Comparison of ENCODE assay signal across 16 cellular contexts in genomic region chr12:54356951-54357356, GRCh38. TPM values are rescaled to one million over a fixed set of nuclear protein-coding genes. Genes with fewer than 3 reads are reported as not detected.
A peak's percentile ranks its signal among the peaks of the same experiment; 100 is the strongest.
DNase-seq lines count a peak whose midpoint lies in the region; ATAC-seq and TF ChIP-seq lines count a peak whose summit lies in the region.
"Had no signal": no experiment of that assay in that cellular context is flagged by ENCODE, and none has a peak within 500 bp of the region (broad histone marks: within the 10 kb centered on the region; RNA-seq: fewer than 3 reads in every experiment).

No MANE protein-coding gene starts in this region.

- ATAC-seq in T-cell (replicated peaks in 1 of 4), result no peak
- ATAC-seq in lower lobe of right lung, result no peak
- no peak for ATAC-seq in GM21529 (IDR thresholded peaks at IDR 0.05; ENCODE audit: unreplicated experiment)
- ATAC-seq: stimulated activated naive CD8-positive, alpha-beta T cell treated with anti-CD3 and anti-CD28 coated beads, Interleukin-15, Interleukin-2, amounts not matched to agents 100 U/mL and 50 U/mL, for 24 hours had no signal

- no peaks in the 10 kb centered on the region for H4K20me1 ChIP-seq in mammary epithelial cell (ENCODE audit: insufficient read depth, low read length)

- H3K36me3 Mint-ChIP-seq in T-cell (no peaks in the 10 kb centered on the region), type B pancreatic cell (no peaks in the 10 kb centered on the region), Calu3 (ENCODE audit: insufficient read depth, unreplicated experiment) (peaks cover 4% of the 10 kb centered on the region)

- CTCF ChIA-PET in mammary epithelial cell (lab: Charles Lee; ENCODE audit: low non-redundant PET) (no interaction called here), T-cell (lab: Charles Lee) (interaction anchor here in 1 of 2 donors (1.5 kb wide), 1 partner anchor 12 kb away, joined by 3 read pairs; no protein-coding TSS in a partner anchor), Calu3 (lab: Charles Lee) (interaction anchor here (0.5 kb wide), 1 partner anchor 32 kb away, joined by 3 read pairs; the partner anchor contains the start of gene COPZ1)

- POLR2A ChIA-PET in T-cell (lab: Charles Lee), result no interaction called here

- no peak overlapping the region for H2AFZ ChIP-seq in mammary epithelial cell (ENCODE audit: low read depth, low read length)

- H3K4me3 ChIP-seq in breast epithelium (no peak overlapping the region), mammary epithelial cell (replicated peaks in 1 of 3; ENCODE audit: insufficient read depth in 1 of 3, low read depth in 2 of 3, low read length in 3 of 3) (no peak overlapping the region), lower lobe of right lung (no peak overlapping the region)

- peak overlapping the region; percentile 13 to 48 for H3K27ac Mint-ChIP-seq in T-cell
- peak overlapping the region; percentile 75 for H3K27ac Mint-ChIP-seq in type B pancreatic cell
- no peak overlapping the region for H3K27ac Mint-ChIP-seq in Calu3 (ENCODE audit: unreplicated experiment)

- H3K27me3 ChIP-seq in breast epithelium, result no peaks in the 10 kb centered on the region
- H3K27me3 ChIP-seq in mammary epithelial cell (ENCODE audit: insufficient read depth, low read length), result no peaks in the 10 kb centered on the region
- H3K27me3 ChIP-seq in lower lobe of right lung (ENCODE audit: low read depth), result no peaks in the 10 kb centered on the region

- 100% methylated on average over 4 of the region's 4 CpGs for WGBS in mammary epithelial cell (ENCODE audit: low coverage, missing lambda C conversion rate)

- in situ Hi-C loops in mammary epithelial cell (cut with MboI; ENCODE audit: low sequenced_read_pairs in 2 of 2), result loop anchor here (25.0 kb wide), 1 partner anchor 345 kb away; the partner anchor contains the start of genes HOXC8 (in 2 of the 2) and HOXC9 (in 2 of the 2)

- no peak overlapping the region for H3K4me2 ChIP-seq in mammary epithelial cell (ENCODE audit: insufficient read depth, low read depth, low read length)

- intact Hi-C loops in breast epithelium (cut with DNase I; ENCODE audit: low total_unique reads) (no loop called here), mammary epithelial cell (cut with micrococcal nuclease) (no loop called here), lower lobe of right lung (cut with DNase I) (no loop called here), Calu3 (cut with micrococcal nuclease; ENCODE audit: unreplicated experiment) (no loop called here)

- no peak overlapping the region for H3K4me3 Mint-ChIP-seq in T-cell
- no peak overlapping the region for H3K4me3 Mint-ChIP-seq in type B pancreatic cell
- H3K4me3 Mint-ChIP-seq in Calu3 (ENCODE audit: low read depth, unreplicated experiment), result no peak overlapping the region

- H3K9me3 ChIP-seq in breast epithelium, result no peaks in the 10 kb centered on the region
- no peaks in the 10 kb centered on the region for H3K9me3 ChIP-seq in mammary epithelial cell (replicated peaks; ENCODE audit: insufficient read depth, low read length)
- H3K9me3 ChIP-seq in lower lobe of right lung, result no peaks in the 10 kb centered on the region

- BruUV-seq in mammary epithelial cell (replicated peaks; lab: Mats Ljungman, UMichigan), result no TSS peak
- no TSS peak for BruUV-seq in Calu3 (replicated peaks; lab: Mats Ljungman, UMichigan)

- H3K4me1 Mint-ChIP-seq in T-cell (peaks cover 11 to 20% (median 13%) of the 10 kb centered on the region in 3 donors), type B pancreatic cell (ENCODE audit: unreplicated experiment) (peaks cover 55% of the 10 kb centered on the region), Calu3 (ENCODE audit: low read depth, unreplicated experiment) (peaks cover 8% of the 10 kb centered on the region)

- no peaks in the 10 kb centered on the region for H3K9me3 Mint-ChIP-seq in T-cell
- H3K9me3 Mint-ChIP-seq in type B pancreatic cell, result no peaks in the 10 kb centered on the region
- no peaks in the 10 kb centered on the region for H3K9me3 Mint-ChIP-seq in Calu3 (ENCODE audit: low read depth, unreplicated experiment)

- H3K4me1 ChIP-seq in breast epithelium (no peaks in the 10 kb centered on the region), mammary epithelial cell (ENCODE audit: insufficient read depth, low read length) (peaks cover 24% of the 10 kb centered on the region), lower lobe of right lung (peaks cover 42% of the 10 kb centered on the region)

- no peaks in the 10 kb centered on the region for H3K27me3 Mint-ChIP-seq in T-cell
- no peaks in the 10 kb centered on the region for H3K27me3 Mint-ChIP-seq in type B pancreatic cell
- no peaks in the 10 kb centered on the region for H3K27me3 Mint-ChIP-seq in Calu3 (ENCODE audit: unreplicated experiment)

- H3K27ac ChIP-seq in breast epithelium (peak overlapping the region; percentile 46 to 90), mammary epithelial cell (ENCODE audit: insufficient read depth, low read depth, low read length) (no peak overlapping the region), lower lobe of right lung (peak overlapping the region; percentile 1)

- H3K36me3 ChIP-seq in breast epithelium, result no peaks in the 10 kb centered on the region
- no peaks in the 10 kb centered on the region for H3K36me3 ChIP-seq in mammary epithelial cell (ENCODE audit: insufficient read depth, low read length)
- H3K36me3 ChIP-seq in lower lobe of right lung, result no peaks in the 10 kb centered on the region

- H3K9ac ChIP-seq in mammary epithelial cell (ENCODE audit: insufficient read depth, low read length), result no peak overlapping the region

- DNase-seq in breast epithelium (ENCODE audit: low spot score in 2 of 2) (no peak), mammary epithelial cell (no peak), T-cell (no peak), lower lobe of right lung (no peak), type B pancreatic cell (ENCODE audit: extremely low spot score, unreplicated experiment) (no peak), NCI-H2171 treated with DMSO at 0.1 percent for 48 hours (lab: John Stamatoyannopoulos, UW) (no peak), Calu3 (no peak)
- DNase-seq: AML-193; amygdala; hypothalamus; stimulated activated naive CD8-positive, alpha-beta T cell treated with anti-CD3 and anti-CD28 coated beads, Interleukin-15, Interleukin-2, amounts not matched to agents 100 U/mL and 50 U/mL, for 24 hours had no signal

- TF ChIP-seq POLR2A in breast epithelium (IDR thresholded peaks at IDR 0.05), result no peak

- H3K79me2 ChIP-seq in mammary epithelial cell (ENCODE audit: insufficient read depth, low read length), result no peaks in the 10 kb centered on the region

- TF ChIP-seq CTCF in breast epithelium (IDR thresholded peaks at IDR 0.05) (no peak), mammary epithelial cell (conservative IDR thresholded peaks at IDR 0.05 in 1 of 2, IDR thresholded peaks at IDR 0.05 in 1 of 2; ENCODE audit: extremely low read depth in 1 of 2, insufficient read depth in 1 of 2, low read depth in 1 of 2, low read length in 2 of 2) (no peak), lower lobe of right lung (IDR thresholded peaks at IDR 0.05) (no peak), type B pancreatic cell (conservative IDR thresholded peaks at IDR 0.05) (no peak), Calu3 (IDR thresholded peaks at IDR 0.05; ENCODE audit: unreplicated experiment) (no peak)

- dilution Hi-C loops in mammary epithelial cell (cut with HindIII; ENCODE audit: low sequenced_read_pairs), result loop anchor here (25.0 kb wide), 1 partner anchor 345 kb away; the partner anchor contains the start of genes HOXC8 and HOXC9

RNA-seq across cellular contexts. Expression of gene GPR84, which starts 7.3 kb away (rescaled TPM):
- total RNA-seq in breast epithelium (under 1 TPM in 1 of 3 donors, not detected in 2; 0.44 TPM), mammary epithelial cell (under 1 TPM; 0.17 to 0.33 TPM), T-cell (not detected), lower lobe of right lung (0.65 TPM), type B pancreatic cell (ENCODE audit: low replicate concordance) (not detected in 2 replicates), Calu3 (2022) (not detected in 2 replicates)
- 0.11 TPM for polyA plus RNA-seq in mammary epithelial cell
- not detected for polyA minus RNA-seq in mammary epithelial cell
- total RNA-seq: endothelial cell of umbilical vein, MCF 10A, myocyte had no signal
- polyA plus RNA-seq: endothelial cell of umbilical vein had no signal

RNA-seq across cellular contexts. Expression of gene ZNF385A, which starts 27.6 kb away (rescaled TPM):
- total RNA-seq in breast epithelium, result 10 to 100 TPM in 2 of 3 donors, 1 to 10 TPM in 1; 8.9 to 18.4 (median 10.5) TPM
- 100 to 1,000 TPM in 1 of 2 donors, 10 to 100 TPM in 1; 16.0 to 102 TPM for total RNA-seq in mammary epithelial cell
- 11.7 TPM for polyA plus RNA-seq in mammary epithelial cell
- 124 TPM for polyA minus RNA-seq in mammary epithelial cell
- total RNA-seq in T-cell, result 1 to 10 TPM in 4 of 5 donors, under 1 TPM in 1; 0.90 to 2.7 (median 1.2) TPM
- 28.3 TPM for total RNA-seq in lower lobe of right lung
- 29.5 and 47.3 TPM in 2 replicates for total RNA-seq in type B pancreatic cell (ENCODE audit: low replicate concordance)
- total RNA-seq in Calu3 (2022), result 9.1 and 9.5 TPM in 2 replicates

RNA-seq across cellular contexts. Expression of gene COPZ1, which starts 32.0 kb away (rescaled TPM):
- total RNA-seq in breast epithelium (100 to 1,000 TPM in 1 of 3 donors, 10 to 100 TPM in 2; 70.9 to 109 (median 90.1) TPM), mammary epithelial cell (100 to 1,000 TPM; 113 to 155 TPM), T-cell (10 to 100 TPM; 60.4 to 81.3 (median 74.8) TPM), lower lobe of right lung (129 TPM), type B pancreatic cell (ENCODE audit: low replicate concordance) (196 and 229 TPM in 2 replicates), Calu3 (2022) (173 and 190 TPM in 2 replicates)
- 172 TPM for polyA plus RNA-seq in mammary epithelial cell
- polyA minus RNA-seq in mammary epithelial cell, result 168 TPM

RNA-seq across cellular contexts. Expression of gene NFE2, which starts 56.1 kb away (rescaled TPM):
- under 1 TPM; 0.15 to 0.48 (median 0.33) TPM for total RNA-seq in breast epithelium
- total RNA-seq in mammary epithelial cell, result under 1 TPM; 0.26 to 0.67 TPM
- 0.54 TPM for polyA plus RNA-seq in mammary epithelial cell
- polyA minus RNA-seq in mammary epithelial cell, result not detected
- 1 to 10 TPM in 2 of 5 donors, under 1 TPM in 3; 0.58 to 1.5 (median 0.95) TPM for total RNA-seq in T-cell
- total RNA-seq in lower lobe of right lung, result 13.5 TPM
- 0.24 and 0.65 TPM in 2 replicates for total RNA-seq in type B pancreatic cell (ENCODE audit: low replicate concordance)
- total RNA-seq in Calu3 (2022), result 0.80 and 1.8 TPM in 2 replicates
- total RNA-seq: endothelial cell of umbilical vein; T-helper 2 cell treated with Interferon-gamma antibody and Interleukin-4, amounts not matched to agents 100 ng/mL and 5 ng/mL, for 36 hours had no signal
- polyA plus RNA-seq: endothelial cell of umbilical vein had no signal
